8 cellular contexts compared by ENCODE assay signal in the genomic region with DNA sequence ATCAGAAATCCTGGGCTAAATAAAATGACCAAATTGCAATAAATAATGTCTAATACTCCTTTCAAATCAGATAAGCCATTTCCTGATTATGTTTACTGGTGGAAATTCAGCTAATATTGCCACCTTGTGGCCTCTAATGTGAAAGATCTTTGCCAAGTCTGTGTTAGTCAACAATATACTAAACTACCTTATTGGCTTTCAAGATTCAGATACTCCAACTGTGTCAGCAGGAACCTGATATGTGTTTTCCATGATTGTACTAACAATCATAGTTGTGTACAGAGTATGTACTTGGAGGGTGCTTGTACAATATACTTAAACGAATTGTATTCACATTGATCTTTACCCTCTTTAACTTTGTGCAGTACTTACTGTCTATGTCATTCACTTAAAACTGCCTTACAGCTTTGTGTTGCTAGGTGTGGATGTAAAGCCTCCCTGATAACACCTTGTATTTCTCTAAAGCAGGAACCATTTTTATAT.
DNase-seq lines count a peak whose midpoint lies in the region; ATAC-seq and TF ChIP-seq lines count a peak whose summit lies in the region.

No MANE protein-coding gene starts in this region.

- H3K27me3 ChIP-seq in CD4-positive, CD25-positive, alpha-beta regulatory T cell (ENCODE audit: control insufficient read depth, insufficient read depth, low read length): no peaks in the 10 kb centered on the region
- H3K27me3 ChIP-seq in WERI-Rb-1 (ENCODE audit: insufficient read depth, low read depth, severe bottlenecking) (no peaks in the 10 kb centered on the region), gastrocnemius medialis (no peaks in the 10 kb centered on the region)

- DNase-seq in CD4-positive, CD25-positive, alpha-beta regulatory T cell: peak in 2 of 3 donors; percentile 38 to 59
- DNase-seq in NCI-H187 treated with DMSO at 0.1 percent for 48 hours (lab: John Stamatoyannopoulos, UW) (peak; percentile 39), WERI-Rb-1 (peak; percentile 14), glutamatergic neuron (no peak), gastrocnemius medialis (no peak), islet precursor cell (no peak)

- no peak overlapping the region for H3K4me3 Mint-ChIP-seq in CD4-positive, CD25-positive, alpha-beta regulatory T cell
- no peak overlapping the region for H3K4me3 Mint-ChIP-seq in glutamatergic neuron (ENCODE audit: unreplicated experiment)

- no peak overlapping the region for H3K27ac ChIP-seq in CD4-positive, CD25-positive, alpha-beta regulatory T cell (ENCODE audit: insufficient read depth, low read length, poor library complexity, severe bottlenecking)
- no peak overlapping the region for H3K27ac ChIP-seq in WERI-Rb-1
- H3K27ac ChIP-seq in gastrocnemius medialis: no peak overlapping the region

- ATAC-seq in CD4-positive, CD25-positive, alpha-beta regulatory T cell (ENCODE audit: low read depth in 2 of 2): peak in 1 of 2 donors; percentile 34
- ATAC-seq in GM18870 (IDR thresholded peaks at IDR 0.05; ENCODE audit: unreplicated experiment) (peak; percentile 34), HG03045 (IDR thresholded peaks at IDR 0.05; ENCODE audit: unreplicated experiment) (peak; percentile 17), gastrocnemius medialis (no peak)

- H3K27me3 Mint-ChIP-seq in CD4-positive, CD25-positive, alpha-beta regulatory T cell: peaks cover 27% of the 10 kb centered on the region
- H3K27me3 Mint-ChIP-seq in glutamatergic neuron (ENCODE audit: unreplicated experiment): no peaks in the 10 kb centered on the region

- H3K4me1 Mint-ChIP-seq in CD4-positive, CD25-positive, alpha-beta regulatory T cell: peaks cover 0 to 4% (median 0%) of the 10 kb centered on the region in 4 donors
- peaks cover 4% of the 10 kb centered on the region for H3K4me1 Mint-ChIP-seq in glutamatergic neuron (ENCODE audit: low read depth, unreplicated experiment)

- H3K27ac Mint-ChIP-seq in CD4-positive, CD25-positive, alpha-beta regulatory T cell: no peak overlapping the region
- H3K27ac Mint-ChIP-seq in glutamatergic neuron (ENCODE audit: unreplicated experiment): no peak overlapping the region

- H3K4me3 ChIP-seq in CD4-positive, CD25-positive, alpha-beta regulatory T cell (ENCODE audit: low read depth, low read length): peak overlapping the region; percentile 37
- H3K4me3 ChIP-seq in WERI-Rb-1 (ENCODE audit: low read depth, low read length) (no peak overlapping the region), gastrocnemius medialis (no peak overlapping the region)

- H3K4me1 ChIP-seq in CD4-positive, CD25-positive, alpha-beta regulatory T cell (ENCODE audit: control insufficient read depth, insufficient read depth, low read length, poor library complexity, severe bottlenecking): peaks cover 9% of the 10 kb centered on the region
- no peaks in the 10 kb centered on the region for H3K4me1 ChIP-seq in gastrocnemius medialis

- TF ChIP-seq POLR2A in gastrocnemius medialis (IDR thresholded peaks at IDR 0.05): no peak

- H3K36me3 ChIP-seq in CD4-positive, CD25-positive, alpha-beta regulatory T cell (ENCODE audit: control insufficient read depth, insufficient read depth, low read length): no peaks in the 10 kb centered on the region
- H3K36me3 ChIP-seq in WERI-Rb-1 (no peaks in the 10 kb centered on the region), gastrocnemius medialis (no peaks in the 10 kb centered on the region)

- intact Hi-C loops in gastrocnemius medialis (cut with DNase I; ENCODE audit: low total_unique reads): loop anchor here (5.0 kb wide), 1 partner anchor 419 kb away; no protein-coding TSS in a partner anchor

- H3K36me3 Mint-ChIP-seq in CD4-positive, CD25-positive, alpha-beta regulatory T cell: no peaks in the 10 kb centered on the region
- H3K36me3 Mint-ChIP-seq in glutamatergic neuron (ENCODE audit: unreplicated experiment): no peaks in the 10 kb centered on the region

- in situ Hi-C loops in gastrocnemius medialis (cut with MboI; ENCODE audit: low sequenced_read_pairs in 4 of 4): loop anchor here (10.0 to 25.0 kb wide), 4 partner anchors 404 to 429 kb away; no protein-coding TSS in a partner anchor

- peak; percentile 27; the same call in 1 of the 2 replicates for TF ChIP-seq CTCF in WERI-Rb-1 (IDR thresholded peaks at IDR 0.05; ENCODE audit: low read depth, low read length)
- peak; percentile 61 for TF ChIP-seq CTCF in glutamatergic neuron (IDR thresholded peaks at IDR 0.05; ENCODE audit: partially characterized antibody, unreplicated experiment)
- TF ChIP-seq CTCF in gastrocnemius medialis (IDR thresholded peaks at IDR 0.05 in 4 of 5, conservative IDR thresholded peaks at IDR 0.05 in 1 of 5): peak in 3 of 5 experiments; percentile 9 to 35 (median 11)

- H3K9me3 ChIP-seq in CD4-positive, CD25-positive, alpha-beta regulatory T cell (ENCODE audit: control insufficient read depth in 2 of 2, low read length in 2 of 2): no peaks in the 10 kb centered on the region
- H3K9me3 ChIP-seq in WERI-Rb-1 (ENCODE audit: severe bottlenecking) (no peaks in the 10 kb centered on the region), gastrocnemius medialis (no peaks in the 10 kb centered on the region)

- H3K9me3 Mint-ChIP-seq in CD4-positive, CD25-positive, alpha-beta regulatory T cell: no peaks in the 10 kb centered on the region
- no peaks in the 10 kb centered on the region for H3K9me3 Mint-ChIP-seq in glutamatergic neuron (ENCODE audit: unreplicated experiment)

Comparison
In these comparisons a context has a peak if more than half of its experiments do, and no peak if none do; other contexts are left out.
1. ATAC-seq: peak in GM18870 (single experiment) and HG03045 (single experiment); none in gastrocnemius medialis (0 of 2).
2. DNase-seq: peak in CD4-positive, CD25-positive, alpha-beta regulatory T cell (2 of 3), NCI-H187 treated with DMSO at 0.1 percent for 48 hours (single experiment) and WERI-Rb-1 (single experiment); none in glutamatergic neuron (single experiment), gastrocnemius medialis (0 of 2) and islet precursor cell (single experiment).
3. CTCF ChIP-seq: peak in every context shown above with its lines; median percentile 61 in glutamatergic neuron; 27 in WERI-Rb-1; 11 in gastrocnemius medialis.